In the genomic region with DNA sequence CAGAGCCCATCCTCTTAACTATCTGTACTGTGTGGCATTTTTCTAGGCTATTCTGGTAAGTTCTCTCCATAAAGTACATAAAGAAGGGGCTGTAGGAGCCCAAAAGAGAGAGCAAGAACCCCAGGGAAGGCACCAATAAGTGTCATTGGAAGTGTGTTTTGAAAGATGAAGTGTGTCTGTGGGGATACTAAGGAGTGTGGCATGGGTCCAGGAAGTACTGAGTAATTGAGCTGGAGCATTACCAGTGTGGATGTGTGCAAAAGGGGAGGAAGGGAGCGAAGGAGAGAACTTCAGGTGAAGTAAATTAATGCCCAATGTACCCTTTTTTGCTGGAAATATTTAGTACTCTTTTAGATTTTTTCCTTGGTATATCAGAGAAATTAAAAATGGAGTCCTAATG, we compare ENCODE assay signal across 9 cellular contexts.
DNase-seq lines count a peak whose midpoint lies in the region; ATAC-seq and TF ChIP-seq lines count a peak whose summit lies in the region.
"Had no signal": no experiment of that assay in that cellular context is flagged by ENCODE, and none has a peak within 500 bp of the region (broad histone marks: within the 10 kb centered on the region; RNA-seq: fewer than 3 reads in every experiment).

No MANE protein-coding gene starts in this region.

- H3K9me3 ChIP-seq in heart right ventricle (peaks cover 0 to 6% (median 0%) of the 10 kb centered on the region in 11 donors), thyroid gland (no peaks in the 10 kb centered on the region)

- H3K36me3 ChIP-seq in heart right ventricle (peaks cover 0 to 15% (median 0%) of the 10 kb centered on the region in 9 donors), thyroid gland (no peaks in the 10 kb centered on the region)

- no peaks in the 10 kb centered on the region for H3K27me3 Mint-ChIP-seq in activated naive CD4-positive, alpha-beta T cell treated with anti-CD3 and anti-CD28 coated beads, Interleukin-2, amount 50 U/mL, for 24 hours
- H3K27me3 Mint-ChIP-seq in activated CD8-positive, alpha-beta T cell treated with anti-CD3 and anti-CD28 coated beads, Interleukin-2, amount 10 ng/mL, durations not matched to agents 7 days and 5 days (ENCODE audit: low read depth) = no peaks in the 10 kb centered on the region

- H3K27ac ChIP-seq in heart right ventricle (no peak overlapping the region), thyroid gland (no peak overlapping the region)

- H3K27me3 ChIP-seq in heart right ventricle (no peaks in the 10 kb centered on the region), thyroid gland (no peaks in the 10 kb centered on the region)

- POLR2A ChIA-PET in activated CD8-positive, alpha-beta T cell treated with anti-CD3 and anti-CD28 coated beads, Interleukin-2, amount 10 ng/mL, durations not matched to agents 7 days and 5 days (lab: Charles Lee) = no interaction called here

- H3K27ac Mint-ChIP-seq in activated naive CD4-positive, alpha-beta T cell treated with anti-CD3 and anti-CD28 coated beads, Interleukin-2, amount 50 U/mL, for 24 hours = peak overlapping the region; percentile 95
- H3K27ac Mint-ChIP-seq in activated CD8-positive, alpha-beta T cell treated with anti-CD3 and anti-CD28 coated beads, Interleukin-2, amount 10 ng/mL, durations not matched to agents 7 days and 5 days = peak overlapping the region; percentile 7

- H3K4me1 Mint-ChIP-seq in activated naive CD4-positive, alpha-beta T cell treated with anti-CD3 and anti-CD28 coated beads, Interleukin-2, amount 50 U/mL, for 24 hours = peaks cover 95% of the 10 kb centered on the region
- peaks cover 60% of the 10 kb centered on the region for H3K4me1 Mint-ChIP-seq in activated CD8-positive, alpha-beta T cell treated with anti-CD3 and anti-CD28 coated beads, Interleukin-2, amount 10 ng/mL, durations not matched to agents 7 days and 5 days (ENCODE audit: low read depth)

- ATAC-seq in activated CD8-positive, alpha-beta T cell treated with anti-CD3 and anti-CD28 coated beads, Interleukin-2, amount 10 ng/mL, durations not matched to agents 7 days and 5 days = no peak
- ATAC-seq in heart right ventricle (peak in 6 of 8 donors; percentile 59 to 87 (median 72)), HG02884 (IDR thresholded peaks at IDR 0.05; ENCODE audit: unreplicated experiment) (no peak)
- no peak for ATAC-seq in activated CD4-positive, CD25-positive, alpha-beta regulatory T cell treated with anti-CD3 and anti-CD28 coated beads, Interleukin-2, amount 50 U/mL, for 24 hours

- CTCF ChIA-PET in activated CD8-positive, alpha-beta T cell treated with anti-CD3 and anti-CD28 coated beads, Interleukin-2, amount 10 ng/mL, durations not matched to agents 7 days and 5 days (lab: Charles Lee) = interaction anchor here (1.0 to 24.9 kb wide), 4 partner anchors 13 to 60 kb away, joined by 3 to 489 read pairs (median 14); a partner anchor contains a TSS

- peak overlapping the region; percentile 28 for H3K4me3 Mint-ChIP-seq in activated naive CD4-positive, alpha-beta T cell treated with anti-CD3 and anti-CD28 coated beads, Interleukin-2, amount 50 U/mL, for 24 hours
- H3K4me3 Mint-ChIP-seq in activated CD8-positive, alpha-beta T cell treated with anti-CD3 and anti-CD28 coated beads, Interleukin-2, amount 10 ng/mL, durations not matched to agents 7 days and 5 days = no peak overlapping the region

- intact Hi-C loops in heart right ventricle (cut with DNase I) (no loop called here), thyroid gland (cut with DNase I) (no loop called here)

- TF ChIP-seq POLR2A in thyroid gland (IDR thresholded peaks at IDR 0.05) = no peak

- H3K4me1 ChIP-seq in heart right ventricle = peaks cover 0 to 57% (median 13%) of the 10 kb centered on the region in 9 donors
- H3K4me1 ChIP-seq in thyroid gland = peaks cover 0 to 4% of the 10 kb centered on the region in 2 donors

- no peaks in the 10 kb centered on the region for H3K9me3 Mint-ChIP-seq in activated naive CD4-positive, alpha-beta T cell treated with anti-CD3 and anti-CD28 coated beads, Interleukin-2, amount 50 U/mL, for 24 hours
- no peaks in the 10 kb centered on the region for H3K9me3 Mint-ChIP-seq in activated CD8-positive, alpha-beta T cell treated with anti-CD3 and anti-CD28 coated beads, Interleukin-2, amount 10 ng/mL, durations not matched to agents 7 days and 5 days (ENCODE audit: insufficient read depth)

- H3K4me3 ChIP-seq in heart right ventricle (no peak overlapping the region), thyroid gland (replicated peaks in 1 of 3) (no peak overlapping the region)

- no peak for DNase-seq in activated naive CD4-positive, alpha-beta T cell (lab: John Stamatoyannopoulos, UW)
- no peak for DNase-seq in activated CD8-positive, alpha-beta T cell treated with anti-CD3 and anti-CD28 coated beads, Interleukin-2, amount 10 ng/mL, durations not matched to agents 7 days and 5 days
- DNase-seq in heart right ventricle (peak in 1 of 2 donors; percentile 42), thyroid gland (peak; percentile 20 to 22), DMS53 (lab: John Stamatoyannopoulos, UW) (no peak)
- DNase-seq: NCI-H1092 had no signal

- 49 to 82% methylated on average over 1 of the region's 1 CpG for WGBS in heart right ventricle, 2 donors
- 78 to 85% methylated on average over 1 of the region's 1 CpG for WGBS in thyroid gland, 2 donors

- peaks cover 32% of the 10 kb centered on the region for H3K36me3 Mint-ChIP-seq in activated naive CD4-positive, alpha-beta T cell treated with anti-CD3 and anti-CD28 coated beads, Interleukin-2, amount 50 U/mL, for 24 hours
- peaks cover 51% of the 10 kb centered on the region for H3K36me3 Mint-ChIP-seq in activated CD8-positive, alpha-beta T cell treated with anti-CD3 and anti-CD28 coated beads, Interleukin-2, amount 10 ng/mL, durations not matched to agents 7 days and 5 days (ENCODE audit: low read depth)

- TF ChIP-seq CTCF in heart right ventricle (IDR thresholded peaks at IDR 0.05) (no peak), thyroid gland (IDR thresholded peaks at IDR 0.05) (no peak)

Comparison
In these comparisons a context has a peak if more than half of its experiments do, and no peak if none do; other contexts are left out.
1. DNase-seq: peak in thyroid gland (2 of 2); none in activated naive CD4-positive, alpha-beta T cell (0 of 4), activated CD8-positive, alpha-beta T cell treated with anti-CD3 and anti-CD28 coated beads, Interleukin-2, amount 10 ng/mL, durations not matched to agents 7 days and 5 days (single experiment) and DMS53 (single experiment).
2. ATAC-seq: peak in heart right ventricle (6 of 8); none in activated CD8-positive, alpha-beta T cell treated with anti-CD3 and anti-CD28 coated beads, Interleukin-2, amount 10 ng/mL, durations not matched to agents 7 days and 5 days (single experiment), HG02884 (single experiment) and activated CD4-positive, CD25-positive, alpha-beta regulatory T cell treated with anti-CD3 and anti-CD28 coated beads, Interleukin-2, amount 50 U/mL, for 24 hours (0 of 2).